Comparison of ENCODE assay signal across 1 cellular context in genomic region chr6:167661456-167662103, GRCh38.
TF ChIP-seq lines count a peak whose summit lies in the region.

No MANE protein-coding gene starts in this region.

TF ChIP-seq in HepG2, 621 proteins besides CTCF, POLR2A, EP300 and RAD21 (continued from another document):
- TF ChIP-seq ZNF275 (CRISPR knock-in tag; IDR thresholded peaks at IDR 0.05; ENCODE audit: borderline replicate concordance): no peak
- TF ChIP-seq ZNF558 (CRISPR knock-in tag; IDR thresholded peaks at IDR 0.05; ENCODE audit: borderline replicate concordance): no peak
- peak; percentile 88 for TF ChIP-seq HNF1A (IDR thresholded peaks at IDR 0.05; ENCODE audit: low read depth)
- TF ChIP-seq HNF1A (CRISPR knock-in tag; IDR thresholded peaks at IDR 0.05; ENCODE audit: borderline replicate concordance): peak; percentile 84
- TF ChIP-seq TCF7 (IDR thresholded peaks at IDR 0.05; ENCODE audit: low read depth): no peak
- no peak for TF ChIP-seq ZNF138 (CRISPR knock-in tag; IDR thresholded peaks at IDR 0.05; ENCODE audit: low read depth)
- TF ChIP-seq AKAP8 (CRISPR knock-in tag; IDR thresholded peaks at IDR 0.05): peak; percentile 36; the same call in 1 of the 2 replicates
- TF ChIP-seq ZNF335 (CRISPR knock-in tag; IDR thresholded peaks at IDR 0.05): no peak
- 0 out of 2 replicates have a peak, but pooled peaks have one; percentile 11 for TF ChIP-seq IKZF5 (CRISPR knock-in tag; IDR thresholded peaks at IDR 0.05)
- no peak for TF ChIP-seq SP1 (IDR thresholded peaks at IDR 0.05)
- no peak for TF ChIP-seq SP1 (CRISPR knock-in tag; IDR thresholded peaks at IDR 0.05)
- 0 out of 2 replicates have a peak, but pooled peaks have one; percentile 35 for TF ChIP-seq IRF9 (CRISPR knock-in tag; IDR thresholded peaks at IDR 0.05; ENCODE audit: borderline replicate concordance)
- peak; percentile 40; the same call in 1 of the 2 replicates for TF ChIP-seq PITX1 (CRISPR knock-in tag; IDR thresholded peaks at IDR 0.05)
- no peak for TF ChIP-seq BATF2 (CRISPR knock-in tag; IDR thresholded peaks at IDR 0.05)
- no peak for TF ChIP-seq GTF3A (CRISPR knock-in tag; conservative IDR thresholded peaks at IDR 0.05)
- no peak for TF ChIP-seq ZSCAN9 (CRISPR knock-in tag; IDR thresholded peaks at IDR 0.05; ENCODE audit: borderline replicate concordance)
- no peak for TF ChIP-seq YEATS4 (CRISPR knock-in tag; IDR thresholded peaks at IDR 0.05; ENCODE audit: borderline replicate concordance)
- no peak for TF ChIP-seq HIC2 (CRISPR knock-in tag; IDR thresholded peaks at IDR 0.05; ENCODE audit: low read depth)
- no peak for TF ChIP-seq ASH2L (IDR thresholded peaks at IDR 0.05; ENCODE audit: insufficient read length, low read depth, low read length)
- TF ChIP-seq UBTF (CRISPR knock-in tag; IDR thresholded peaks at IDR 0.05): no peak
- TF ChIP-seq PCBP2 (optimal IDR thresholded peaks at IDR 0.05; ENCODE audit: low read depth, low read length, poor library complexity, severe bottlenecking): no peak
- TF ChIP-seq KAT2B (IDR thresholded peaks at IDR 0.05; ENCODE audit: borderline replicate concordance, low read depth, low read length): no peak
- TF ChIP-seq TFDP2 (CRISPR knock-in tag; IDR thresholded peaks at IDR 0.05): no peak
- no peak for TF ChIP-seq ZNF3 (CRISPR knock-in tag; IDR thresholded peaks at IDR 0.05)
